Comparison of ENCODE assay signal across 12 cellular contexts in the genomic region with DNA sequence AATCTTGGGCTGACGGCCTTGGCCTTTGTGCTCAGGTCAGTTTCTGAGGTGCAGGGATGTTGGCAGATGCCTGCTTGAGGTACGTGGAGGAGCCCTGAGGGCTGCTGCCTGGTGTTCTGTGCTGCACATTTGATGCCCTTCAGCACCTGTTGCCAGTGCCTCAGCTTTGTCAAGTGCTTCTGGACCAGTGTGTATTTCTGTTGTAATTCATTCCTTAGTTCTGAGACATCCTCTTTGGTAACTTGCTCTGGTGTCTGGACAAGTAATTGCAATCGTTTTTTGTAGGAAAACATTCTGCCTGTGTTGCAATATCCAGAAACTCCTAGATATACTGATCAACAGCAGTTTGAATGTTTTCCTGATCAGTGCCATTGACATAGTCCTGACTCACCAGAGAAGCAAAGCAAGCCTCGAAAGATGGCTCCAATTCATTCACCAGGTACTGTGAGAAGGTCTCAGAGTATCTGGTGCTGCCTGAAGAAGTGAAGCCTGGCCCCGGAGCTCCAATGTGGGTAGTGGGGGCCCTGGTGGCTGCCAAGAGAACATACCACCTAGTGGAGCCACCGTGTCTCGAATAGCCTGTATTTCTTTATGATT. TPM values are rescaled to one million over a fixed set of nuclear protein-coding genes. Genes with fewer than 3 reads are reported as not detected.
DNase-seq lines count a peak whose midpoint lies in the region; ATAC-seq and TF ChIP-seq lines count a peak whose summit lies in the region.
"Had no signal": no experiment of that assay in that cellular context is flagged by ENCODE, and none has a peak within 500 bp of the region (broad histone marks: within the 10 kb centered on the region; RNA-seq: fewer than 3 reads in every experiment).

No MANE protein-coding gene starts in this region.

- no TSS peak for BruUV-seq in PC-3 (replicated peaks; lab: Mats Ljungman, UMichigan)

- H3K9me3 ChIP-seq in GM23248 (ENCODE audit: low read depth) (no peaks in the 10 kb centered on the region), PC-3 (ENCODE audit: low read length) (no peaks in the 10 kb centered on the region), osteoblast (ENCODE audit: low read depth, low read length) (no peaks in the 10 kb centered on the region)
- H3K9me3 ChIP-seq: left ventricle myocardium inferior, stomach had no signal

- H3K36me3 ChIP-seq in GM23248 (ENCODE audit: low read depth) = peaks cover 6% of the 10 kb centered on the region; the same call in 1 of the 2 replicates
- H3K36me3 ChIP-seq in PC-3 (ENCODE audit: low read depth, low read length) = peaks cover 13% of the 10 kb centered on the region; the same call in 1 of the 2 replicates
- peaks cover 18% of the 10 kb centered on the region for H3K36me3 ChIP-seq in osteoblast (ENCODE audit: insufficient read depth, low read length)

- ATAC-seq in PC-3 = peak; percentile 56
- ATAC-seq in esophagus mucosa = peak; percentile 59
- no peak for ATAC-seq in HG02763 (IDR thresholded peaks at IDR 0.05; ENCODE audit: unreplicated experiment)
- ATAC-seq: T-cell had no signal

- in situ Hi-C loops in GM23248 (cut with MboI) = loop anchor here (25.0 kb wide), 1 partner anchor 492 kb away; no protein-coding TSS in a partner anchor

- H3K27ac ChIP-seq in GM23248 = peak overlapping the region; percentile 35
- H3K27ac ChIP-seq in PC-3 (ENCODE audit: low read length) = no peak overlapping the region
- peak overlapping the region; percentile 3 for H3K27ac ChIP-seq in osteoblast (ENCODE audit: low read depth, low read length)
- no peak overlapping the region for H3K27ac ChIP-seq in substantia nigra (ENCODE audit: low read depth, low read length, poor library complexity, severe bottlenecking)
- H3K27ac ChIP-seq: left ventricle myocardium inferior, stomach had no signal

- TF ChIP-seq CTCF in PC-3 (conservative IDR thresholded peaks at IDR 0.05; ENCODE audit: low read depth, low read length) (peak; percentile 42), osteoblast (IDR thresholded peaks at IDR 0.05; ENCODE audit: extremely low read depth, low read depth, low read length) (peak; percentile 21)

- H3K4me1 ChIP-seq in GM23248 (ENCODE audit: insufficient read depth) (peaks cover 5% of the 10 kb centered on the region), PC-3 (ENCODE audit: insufficient read depth, low read length) (no peaks in the 10 kb centered on the region), osteoblast (ENCODE audit: insufficient read depth, low read length) (peaks cover 7% of the 10 kb centered on the region)
- H3K4me1 ChIP-seq: left ventricle myocardium inferior, stomach had no signal

- H4K20me1 ChIP-seq in GM23248 (ENCODE audit: insufficient read depth) (no peaks in the 10 kb centered on the region), PC-3 (ENCODE audit: low read length) (no peaks in the 10 kb centered on the region), osteoblast (ENCODE audit: insufficient read depth, low read length) (no peaks in the 10 kb centered on the region)

- DNase-seq in GM23248 = peak; percentile 84
- DNase-seq in PC-3 = peak; percentile 49
- peak; percentile 61 for DNase-seq in osteoblast (ENCODE audit: insufficient read length, low spot score, missing footprints)
- no peak for DNase-seq in D341Med (ENCODE audit: low spot score)
- no peak for DNase-seq in NCI-H510A treated with DMSO at 0.1 percent for 48 hours (lab: John Stamatoyannopoulos, UW)
- no peak for DNase-seq in substantia nigra (lab: John Stamatoyannopoulos, UW)
- DNase-seq: activated T-cell treated with anti-CD3 and anti-CD28 coated beads, Interleukin-2, amount 50 U/mL, for 48 hours; left ventricle myocardium inferior; stomach; T-cell had no signal

- intact Hi-C loops in PC-3 (cut with micrococcal nuclease) = loop anchor here (5.0 kb wide), 1 partner anchor 38 kb away; no protein-coding TSS in a partner anchor

- POLR2A ChIA-PET in PC-3 (lab: Charles Lee; ENCODE audit: unreplicated experiment) = no interaction called here

- CTCF ChIA-PET in PC-3 (lab: Charles Lee) = interaction anchor here (0.5 kb wide), 1 partner anchor 42 kb away, joined by 3 read pairs; no protein-coding TSS in a partner anchor

- H3F3A ChIP-seq in GM23248 (ENCODE audit: insufficient read depth) (peaks cover 30% of the 10 kb centered on the region), PC-3 (ENCODE audit: low read length, unreplicated experiment) (peaks cover 8% of the 10 kb centered on the region)

- H3K79me2 ChIP-seq in GM23248 (ENCODE audit: insufficient read depth) (no peaks in the 10 kb centered on the region), PC-3 (ENCODE audit: low read length) (no peaks in the 10 kb centered on the region), osteoblast (ENCODE audit: insufficient read depth, low read length) (no peaks in the 10 kb centered on the region)

- peak overlapping the region; percentile 44 for H3K4me2 ChIP-seq in GM23248 (ENCODE audit: unreplicated experiment)
- no peak overlapping the region for H3K4me2 ChIP-seq in PC-3 (ENCODE audit: low read length)
- no peak overlapping the region for H3K4me2 ChIP-seq in osteoblast (ENCODE audit: insufficient read depth, low read length)

- H3K9ac ChIP-seq in GM23248 (no peak overlapping the region), PC-3 (ENCODE audit: low read length) (no peak overlapping the region)

- H3K4me3 ChIP-seq in GM23248 = no peak overlapping the region
- H3K4me3 ChIP-seq in PC-3 (ENCODE audit: low read length) = no peak overlapping the region
- no peak overlapping the region for H3K4me3 ChIP-seq in osteoblast (ENCODE audit: insufficient read depth, low read length)
- H3K4me3 ChIP-seq: left ventricle myocardium inferior, stomach had no signal

- WGBS in GM23248 (ENCODE audit: low coverage in 1 of 2, low lambda C conversion rate in 2 of 2, missing lambda C conversion rate in 2 of 2), 2 experiments = 49 to 52% methylated on average over 7 of the region's 7 CpGs

- no peaks in the 10 kb centered on the region for H3K9me2 ChIP-seq in GM23248 (ENCODE audit: insufficient read depth)
- no peaks in the 10 kb centered on the region for H3K9me2 ChIP-seq in PC-3 (replicated peaks; ENCODE audit: low read length)

- H3K27me3 ChIP-seq in GM23248 (replicated peaks; ENCODE audit: insufficient read depth) (no peaks in the 10 kb centered on the region), PC-3 (ENCODE audit: low read length) (no peaks in the 10 kb centered on the region), osteoblast (ENCODE audit: insufficient read depth, low read length) (no peaks in the 10 kb centered on the region)
- H3K27me3 ChIP-seq: stomach had no signal

- H2AFZ ChIP-seq in GM23248 = no peak overlapping the region
- H2AFZ ChIP-seq in PC-3 (ENCODE audit: low read length) = no peak overlapping the region
- no peak overlapping the region for H2AFZ ChIP-seq in osteoblast (ENCODE audit: low read length)

RNA-seq across cellular contexts. Expression of a gene that starts 26.7 kb away (rescaled TPM):
- total RNA-seq in GM23248 (2014; rRNA removed; shearing (Covaris generic)) = 6.4 and 9.1 TPM in 2 replicates
- 4.0 and 4.7 TPM in 2 replicates for polyA plus RNA-seq in GM23248 (2016; fragmentation: Nextera tagmentation; extraction: Ambion mirVana)
- total RNA-seq in PC-3 (2014; rRNA removed) (12.8 and 13.5 TPM in 2 replicates), esophagus mucosa (5.7 TPM), osteoblast (8.3 and 9.7 TPM in 2 replicates)

RNA-seq across cellular contexts. Expression of a gene that starts 46.1 kb away (rescaled TPM):
- 4.0 and 7.1 TPM in 2 replicates for total RNA-seq in GM23248 (2014; rRNA removed; shearing (Covaris generic))
- 7.5 and 7.7 TPM in 2 replicates for polyA plus RNA-seq in GM23248 (2016; fragmentation: Nextera tagmentation; extraction: Ambion mirVana)
- total RNA-seq in PC-3 (2014; rRNA removed) (10.3 and 10.7 TPM in 2 replicates), esophagus mucosa (2.7 TPM), osteoblast (11.2 and 11.8 TPM in 2 replicates)

Comparison
In these comparisons a context has a peak if more than half of its experiments do, and no peak if none do; other contexts are left out.
1. DNase-seq: peak in GM23248 (single experiment), PC-3 (single experiment) and osteoblast (single experiment); none in D341Med (single experiment), NCI-H510A treated with DMSO at 0.1 percent for 48 hours (single experiment) and substantia nigra (0 of 49).
2. H3K27ac ChIP-seq: peak in GM23248 (single experiment) and osteoblast (single experiment); none in PC-3 (single experiment) and substantia nigra (single experiment).